Comparison of ENCODE assay signal across 14 cellular contexts in genomic region chr16:68370921-68371651, GRCh38.
DNase-seq lines count a peak whose midpoint lies in the region; ATAC-seq and TF ChIP-seq lines count a peak whose summit lies in the region.
"Had no signal": no experiment of that assay in that cellular context is flagged by ENCODE, and none has a peak within 500 bp of the region (broad histone marks: within the 10 kb centered on the region; RNA-seq: fewer than 3 reads in every experiment).

No MANE protein-coding gene starts in this region.

- peak overlapping the region; percentile 60 for H3K9ac ChIP-seq in Loucy (ENCODE audit: low read depth, low read length, poor library complexity, severe bottlenecking)

- no peak for ATAC-seq in lower lobe of right lung

- no peaks in the 10 kb centered on the region for H3K9me3 ChIP-seq in Loucy (ENCODE audit: insufficient read depth, low read depth, low read length)
- no peaks in the 10 kb centered on the region for H3K9me3 ChIP-seq in lower lobe of right lung
- no peaks in the 10 kb centered on the region for H3K9me3 ChIP-seq in vagina
- H3K9me3 ChIP-seq: right atrium auricular region, tibial artery had no signal

- H3K27ac ChIP-seq in lower lobe of right lung (no peak overlapping the region), vagina (no peak overlapping the region)
- H3K27ac ChIP-seq: 22Rv1, right atrium auricular region, tibial artery had no signal

- no peak for TF ChIP-seq POLR2A in vagina (IDR thresholded peaks at IDR 0.05)

- H3K4me1 ChIP-seq in Loucy (ENCODE audit: insufficient read depth, low read length, poor library complexity, severe bottlenecking) = peaks cover 43% of the 10 kb centered on the region
- peaks cover 6% of the 10 kb centered on the region for H3K4me1 ChIP-seq in lower lobe of right lung
- H3K4me1 ChIP-seq in vagina = no peaks in the 10 kb centered on the region
- H3K4me1 ChIP-seq: right atrium auricular region, tibial artery had no signal

- no peaks in the 10 kb centered on the region for H3K4me1 Mint-ChIP-seq in osteocyte (ENCODE audit: unreplicated experiment)

- no peaks in the 10 kb centered on the region for H3K9me3 Mint-ChIP-seq in osteocyte (ENCODE audit: unreplicated experiment)

- H4K20me1 ChIP-seq in Loucy (ENCODE audit: insufficient read depth, low read length, poor library complexity, severe bottlenecking) = no peaks in the 10 kb centered on the region

- 0 out of 2 replicates have a peak, but pooled peaks cover 3% of the 10 kb centered on the region for H3F3A ChIP-seq in Loucy (ENCODE audit: low read depth)

- H3K79me2 ChIP-seq in Loucy (ENCODE audit: insufficient read depth, low read length) = no peaks in the 10 kb centered on the region

- no peak overlapping the region for H3K4me3 ChIP-seq in Loucy (ENCODE audit: low read length, poor library complexity, severe bottlenecking)
- H3K4me3 ChIP-seq in lower lobe of right lung = no peak overlapping the region
- no peak overlapping the region for H3K4me3 ChIP-seq in vagina
- H3K4me3 ChIP-seq: right atrium auricular region, tibial artery had no signal

- no peaks in the 10 kb centered on the region for H3K36me3 Mint-ChIP-seq in osteocyte (ENCODE audit: unreplicated experiment)

- H3K36me3 ChIP-seq in Loucy (ENCODE audit: insufficient read depth, low read length) (no peaks in the 10 kb centered on the region), lower lobe of right lung (no peaks in the 10 kb centered on the region), vagina (no peaks in the 10 kb centered on the region)
- H3K36me3 ChIP-seq: right atrium auricular region, tibial artery had no signal

- peaks cover 11% of the 10 kb centered on the region for H3K27me3 Mint-ChIP-seq in osteocyte (ENCODE audit: unreplicated experiment)

- intact Hi-C loops in lower lobe of right lung (cut with DNase I) (no loop called here), vagina (cut with DNase I) (no loop called here)

- H3K27ac Mint-ChIP-seq in osteocyte (ENCODE audit: unreplicated experiment) = no peak overlapping the region

- DNase-seq in NCI-H1417 (lab: John Stamatoyannopoulos, UW) (peak in 2 of 3 experiments; percentile 57 to 77), NCI-H1417 treated with DMSO at 0.1 percent for 48 hours (lab: John Stamatoyannopoulos, UW) (no peak), lower lobe of right lung (peak; percentile 47), osteocyte (ENCODE audit: extremely low spot score, unreplicated experiment) (no peak), HT-29 (ENCODE audit: low spot score) (no peak), vagina (ENCODE audit: extremely low spot score in 2 of 2) (no peak)
- DNase-seq in activated CD8-positive, alpha-beta memory T cell treated with anti-CD3 and anti-CD28 coated beads, Interleukin-2, amount 50 U/mL, for 4 hours = peak; percentile 39
- DNase-seq: cortex of kidney, H7, NCI-H226, tibial artery had no signal

- no peak for TF ChIP-seq CTCF in Loucy (conservative IDR thresholded peaks at IDR 0.05; ENCODE audit: low read length)
- TF ChIP-seq CTCF in lower lobe of right lung (IDR thresholded peaks at IDR 0.05) = no peak
- no peak for TF ChIP-seq CTCF in osteocyte (IDR thresholded peaks at IDR 0.05)
- no peak for TF ChIP-seq CTCF in vagina (IDR thresholded peaks at IDR 0.05)

- no peaks in the 10 kb centered on the region for H3K9me2 ChIP-seq in Loucy (replicated peaks; ENCODE audit: low read depth, low read length)

- no peak overlapping the region for H3K4me3 Mint-ChIP-seq in osteocyte (ENCODE audit: unreplicated experiment)

- no peak overlapping the region for H2AFZ ChIP-seq in Loucy (ENCODE audit: low read length)

- H3K4me2 ChIP-seq in Loucy (ENCODE audit: low read depth, low read length, poor library complexity, severe bottlenecking) = no peak overlapping the region

- no peaks in the 10 kb centered on the region for H3K27me3 ChIP-seq in Loucy (ENCODE audit: insufficient read depth, low read length, poor library complexity, severe bottlenecking)
- no peaks in the 10 kb centered on the region for H3K27me3 ChIP-seq in lower lobe of right lung (ENCODE audit: low read depth)
- H3K27me3 ChIP-seq in vagina = no peaks in the 10 kb centered on the region
- H3K27me3 ChIP-seq: right atrium auricular region had no signal

Comparison
In these comparisons a context has a peak if more than half of its experiments do, and no peak if none do; other contexts are left out.
1. DNase-seq: peak in NCI-H1417 (2 of 3), activated CD8-positive, alpha-beta memory T cell treated with anti-CD3 and anti-CD28 coated beads, Interleukin-2, amount 50 U/mL, for 4 hours (single experiment) and lower lobe of right lung (single experiment); none in NCI-H1417 treated with DMSO at 0.1 percent for 48 hours (single experiment), osteocyte (single experiment), HT-29 (single experiment) and vagina (0 of 2).